Comparison of ENCODE assay signal across 8 cellular contexts in genomic region chr6:75205776-75206334, GRCh38. TPM values are rescaled to one million over a fixed set of nuclear protein-coding genes. Genes with fewer than 3 reads are reported as not detected.
DNase-seq lines count a peak whose midpoint lies in the region; ATAC-seq and TF ChIP-seq lines count a peak whose summit lies in the region.

Gene COL12A1, minus strand, starts transcription at chr6:75206053. Its CDS starts 3,261 bp downstream, at chr6:75202792.

- no peak within 1 kb of the TSS for H3K27ac ChIP-seq in naive thymus-derived CD4-positive, alpha-beta T cell (ENCODE audit: low read depth, low read length)
- H3K27ac ChIP-seq in vagina = peak within 1 kb of the TSS; percentile 87

- POLR2A ChIA-PET in activated CD4-positive, alpha-beta memory T cell treated with anti-CD3 and anti-CD28 coated beads, Interleukin-2, amount 10 ng/mL, durations not matched to agents 7 days and 5 days (lab: Charles Lee) = no interaction called here
- POLR2A ChIA-PET in naive thymus-derived CD4-positive, alpha-beta T cell (lab: Charles Lee) = no interaction called here

- H3K9me3 Mint-ChIP-seq in activated CD4-positive, alpha-beta memory T cell treated with anti-CD3 and anti-CD28 coated beads, Interleukin-2, amount 10 ng/mL, durations not matched to agents 7 days and 5 days = no peaks in the 10 kb centered on the region
- peaks cover 0 to 2% (median 0%) of the 10 kb centered on the region in 11 donors for H3K9me3 Mint-ChIP-seq in naive thymus-derived CD4-positive, alpha-beta T cell

- TF ChIP-seq POLR2A in vagina (IDR thresholded peaks at IDR 0.05) = peak in 1 of 2 donors; percentile 55

- intact Hi-C loops in naive thymus-derived CD4-positive, alpha-beta T cell (cut with micrococcal nuclease) = loop anchor here in 1 of 2 donors (5.0 to 10.0 kb wide), 3 partner anchors 631 to 1529 kb away; no protein-coding TSS in a partner anchor
- intact Hi-C loops in vagina (cut with DNase I) = loop anchor here (5.0 to 10.0 kb wide), 4 partner anchors 109 to 1461 kb away; no protein-coding TSS in a partner anchor

- H3K36me3 ChIP-seq in naive thymus-derived CD4-positive, alpha-beta T cell (ENCODE audit: control insufficient read depth in 2 of 3, insufficient read depth in 3 of 3, low read length in 3 of 3) = no peaks in the 10 kb centered on the region
- no peaks in the 10 kb centered on the region for H3K36me3 ChIP-seq in vagina

- H3K27me3 ChIP-seq in naive thymus-derived CD4-positive, alpha-beta T cell (ENCODE audit: control insufficient read depth in 2 of 2, insufficient read depth in 2 of 2, low read length in 2 of 2) = peaks cover 4 to 34% of the 10 kb centered on the region in 2 donors
- no peaks in the 10 kb centered on the region for H3K27me3 ChIP-seq in vagina

- no peak within 1 kb of the TSS for H3K27ac Mint-ChIP-seq in activated CD4-positive, alpha-beta memory T cell treated with anti-CD3 and anti-CD28 coated beads, Interleukin-2, amount 10 ng/mL, durations not matched to agents 7 days and 5 days
- H3K27ac Mint-ChIP-seq in naive thymus-derived CD4-positive, alpha-beta T cell = peak within 1 kb of the TSS in 1 of 9 donors; percentile 62

- ATAC-seq in naive thymus-derived CD4-positive, alpha-beta T cell = no peak
- no peak for ATAC-seq in GM18511 (IDR thresholded peaks at IDR 0.05; ENCODE audit: unreplicated experiment)

- H3K4me3 Mint-ChIP-seq in activated CD4-positive, alpha-beta memory T cell treated with anti-CD3 and anti-CD28 coated beads, Interleukin-2, amount 10 ng/mL, durations not matched to agents 7 days and 5 days = peak within 1 kb of the TSS; percentile 55
- H3K4me3 Mint-ChIP-seq in naive thymus-derived CD4-positive, alpha-beta T cell = peak within 1 kb of the TSS; percentile 77 to 92 (median 80)

- H3K4me1 ChIP-seq in naive thymus-derived CD4-positive, alpha-beta T cell (ENCODE audit: control insufficient read depth in 2 of 2, insufficient read depth in 2 of 2, low read length in 2 of 2) = peaks cover 24 to 45% of the 10 kb centered on the region in 2 donors
- H3K4me1 ChIP-seq in vagina = peaks cover 54% of the 10 kb centered on the region

- TF ChIP-seq CTCF in fibroblast of mammary gland (conservative IDR thresholded peaks at IDR 0.05; ENCODE audit: control insufficient read depth, insufficient read depth, low read depth, low read length) (no peak), vagina (IDR thresholded peaks at IDR 0.05) (peak in 1 of 3 experiments; percentile 5)

- H3K27me3 Mint-ChIP-seq in activated CD4-positive, alpha-beta memory T cell treated with anti-CD3 and anti-CD28 coated beads, Interleukin-2, amount 10 ng/mL, durations not matched to agents 7 days and 5 days = peaks cover 87% of the 10 kb centered on the region
- H3K27me3 Mint-ChIP-seq in naive thymus-derived CD4-positive, alpha-beta T cell = peaks cover 84 to 96% (median 88%) of the 10 kb centered on the region in 5 donors

- peaks cover 4% of the 10 kb centered on the region for H3K36me3 Mint-ChIP-seq in activated CD4-positive, alpha-beta memory T cell treated with anti-CD3 and anti-CD28 coated beads, Interleukin-2, amount 10 ng/mL, durations not matched to agents 7 days and 5 days (ENCODE audit: low read depth)
- peaks cover 0 to 11% (median 0%) of the 10 kb centered on the region in 5 donors for H3K36me3 Mint-ChIP-seq in naive thymus-derived CD4-positive, alpha-beta T cell

- H3K9me3 ChIP-seq in naive thymus-derived CD4-positive, alpha-beta T cell (ENCODE audit: control insufficient read depth in 2 of 3, low read length in 3 of 3) = no peaks in the 10 kb centered on the region
- H3K9me3 ChIP-seq in vagina = no peaks in the 10 kb centered on the region

- peak within 1 kb of the TSS; percentile 99 for H3K4me3 ChIP-seq in fibroblast of mammary gland (ENCODE audit: control insufficient read depth, low read depth, low read length)
- H3K4me3 ChIP-seq in naive thymus-derived CD4-positive, alpha-beta T cell (ENCODE audit: low read length) = peak within 1 kb of the TSS; percentile 33
- peak within 1 kb of the TSS; percentile 66 to 79 for H3K4me3 ChIP-seq in vagina

- CTCF ChIA-PET in activated CD4-positive, alpha-beta memory T cell treated with anti-CD3 and anti-CD28 coated beads, Interleukin-2, amount 10 ng/mL, durations not matched to agents 7 days and 5 days (lab: Charles Lee) = interaction anchor here (3.3 to 6.1 kb wide), 2 partner anchors 1114 to 1468 kb away, joined by 12 to 53 read pairs; no protein-coding TSS in a partner anchor
- CTCF ChIA-PET in naive thymus-derived CD4-positive, alpha-beta T cell (lab: Charles Lee) = interaction anchor here (1.1 to 1.4 kb wide), 2 partner anchors 34 to 1467 kb away, joined by 4 read pairs; no protein-coding TSS in a partner anchor

- DNase-seq in COLO668 (lab: John Stamatoyannopoulos, UW; ENCODE audit: unreplicated experiment) (peak; percentile 51), HS-27A (ENCODE audit: low read depth) (peak; percentile 89), fibroblast of mammary gland (ENCODE audit: low read depth) (peak; percentile 99), vagina (ENCODE audit: extremely low spot score in 2 of 2) (peak in 1 of 2 donors; percentile 98), NK-92 (lab: John Stamatoyannopoulos, UW; ENCODE audit: unreplicated experiment) (no peak)
- DNase-seq in activated CD4-positive, alpha-beta memory T cell treated with anti-CD3 and anti-CD28 coated beads, Interleukin-2, amount 10 ng/mL, durations not matched to agents 7 days and 5 days = no peak
- DNase-seq in naive thymus-derived CD4-positive, alpha-beta T cell = peak in 1 of 9 donors; percentile 7

- peaks cover 53% of the 10 kb centered on the region for H3K4me1 Mint-ChIP-seq in activated CD4-positive, alpha-beta memory T cell treated with anti-CD3 and anti-CD28 coated beads, Interleukin-2, amount 10 ng/mL, durations not matched to agents 7 days and 5 days
- peaks cover 43 to 65% (median 60%) of the 10 kb centered on the region in 7 donors for H3K4me1 Mint-ChIP-seq in naive thymus-derived CD4-positive, alpha-beta T cell

RNA-seq across cellular contexts. Expression of gene COL12A1, which starts in this region (rescaled TPM):
- total RNA-seq in activated CD4-positive, alpha-beta memory T cell treated with anti-CD3 and anti-CD28 coated beads, Interleukin-2, amount 10 ng/mL, durations not matched to agents 7 days and 5 days = not detected
- under 1 TPM in 1 of 5 experiments, not detected in 4; 0.27 TPM for total RNA-seq in naive thymus-derived CD4-positive, alpha-beta T cell
- not detected for polyA plus RNA-seq in naive thymus-derived CD4-positive, alpha-beta T cell
- 130 TPM for total RNA-seq in vagina

Comparison
In these comparisons a context has a peak if more than half of its experiments do, and no peak if none do; other contexts are left out.
1. RNA of gene COL12A1 (total RNA-seq): 130 TPM in vagina (single experiment); not detected in activated CD4-positive, alpha-beta memory T cell treated with anti-CD3 and anti-CD28 coated beads, Interleukin-2, amount 10 ng/mL, durations not matched to agents 7 days and 5 days and 0.27 TPM in naive thymus-derived CD4-positive, alpha-beta T cell; every median in the first group is over 100 times any median in the second.
2. DNase-seq: peak in COLO668 (single experiment), HS-27A (single experiment) and fibroblast of mammary gland (single experiment); none in activated CD4-positive, alpha-beta memory T cell treated with anti-CD3 and anti-CD28 coated beads, Interleukin-2, amount 10 ng/mL, durations not matched to agents 7 days and 5 days (single experiment) and NK-92 (single experiment).
3. H3K4me3 ChIP-seq: peak in every context shown above with its lines; median percentile 99 in fibroblast of mammary gland; 72 in vagina; 33 in naive thymus-derived CD4-positive, alpha-beta T cell.